8 cellular contexts compared by ENCODE assay signal in genomic region chr2:58047373-58047674, GRCh38. TPM values are rescaled to one million over a fixed set of nuclear protein-coding genes. Genes with fewer than 3 reads are reported as not detected.
DNase-seq lines count a peak whose midpoint lies in the region; ATAC-seq and TF ChIP-seq lines count a peak whose summit lies in the region.

No MANE protein-coding gene starts in this region.

- H3K9me3 Mint-ChIP-seq in activated naive CD8-positive, alpha-beta T cell treated with anti-CD3 and anti-CD28 coated beads, Interleukin-2, amount 50 U/mL, for 24 hours: no peaks in the 10 kb centered on the region

- H3K27me3 ChIP-seq in tibial artery: no peaks in the 10 kb centered on the region

- no peak for TF ChIP-seq CTCF in tibial artery (IDR thresholded peaks at IDR 0.05)

- no peaks in the 10 kb centered on the region for H3K27me3 Mint-ChIP-seq in activated naive CD8-positive, alpha-beta T cell treated with anti-CD3 and anti-CD28 coated beads, Interleukin-2, amount 50 U/mL, for 24 hours

- peak overlapping the region; percentile 83 to 92 for H3K4me3 ChIP-seq in tibial artery

- H3K27ac Mint-ChIP-seq in activated naive CD8-positive, alpha-beta T cell treated with anti-CD3 and anti-CD28 coated beads, Interleukin-2, amount 50 U/mL, for 24 hours: peak overlapping the region; percentile 92

- peak; percentile 56 for DNase-seq in DMS153 treated with DMSO at 0.1 percent for 48 hours (lab: John Stamatoyannopoulos, UW; ENCODE audit: unreplicated experiment)
- no peak for DNase-seq in activated naive CD8-positive, alpha-beta T cell treated with anti-CD3 and anti-CD28 coated beads, Interleukin-2, amount 50 U/mL, for 24 hours
- no peak for DNase-seq in left colon
- no peak for DNase-seq in tibial artery
- no peak for DNase-seq in activated gamma-delta T cell (lab: John Stamatoyannopoulos, UW)
- DNase-seq in UCSD-AML1 (lab: John Stamatoyannopoulos, UW; ENCODE audit: unreplicated experiment): no peak

- peak; percentile 36 for ATAC-seq in GM21390 (IDR thresholded peaks at IDR 0.05; ENCODE audit: unreplicated experiment)
- ATAC-seq in HG03565 (IDR thresholded peaks at IDR 0.05; ENCODE audit: unreplicated experiment): peak; percentile 26
- peak; percentile 58 for ATAC-seq in activated naive CD8-positive, alpha-beta T cell treated with anti-CD3 and anti-CD28 coated beads, Interleukin-2, amount 50 U/mL, for 24 hours
- peak; percentile 36 for ATAC-seq in left colon

- intact Hi-C loops in left colon (cut with DNase I, micrococcal nuclease): no loop called here
- intact Hi-C loops in tibial artery (cut with DNase I; ENCODE audit: low total_unique reads): loop anchor here (10.0 kb wide), 1 partner anchor 197 kb away; the partner anchor contains the start of gene FANCL

- H3K36me3 ChIP-seq in tibial artery: no peaks in the 10 kb centered on the region

- H3K4me1 Mint-ChIP-seq in activated naive CD8-positive, alpha-beta T cell treated with anti-CD3 and anti-CD28 coated beads, Interleukin-2, amount 50 U/mL, for 24 hours: peaks cover 50% of the 10 kb centered on the region

- peaks cover 13% of the 10 kb centered on the region for H3K36me3 Mint-ChIP-seq in activated naive CD8-positive, alpha-beta T cell treated with anti-CD3 and anti-CD28 coated beads, Interleukin-2, amount 50 U/mL, for 24 hours (ENCODE audit: low read depth)

- peaks cover 0 to 25% (median 12%) of the 10 kb centered on the region in 4 donors for H3K4me1 ChIP-seq in tibial artery

- H3K27ac ChIP-seq in tibial artery: peak overlapping the region; percentile 96 to 99

- H3K4me3 Mint-ChIP-seq in activated naive CD8-positive, alpha-beta T cell treated with anti-CD3 and anti-CD28 coated beads, Interleukin-2, amount 50 U/mL, for 24 hours: peak overlapping the region; percentile 89

- no peaks in the 10 kb centered on the region for H3K9me3 ChIP-seq in tibial artery

RNA-seq across cellular contexts. Expression of gene VRK2, which starts 0.7 kb away (rescaled TPM):
- 10 to 100 TPM; 20.9 to 25.0 TPM for total RNA-seq in left colon
